9 cellular contexts compared by ENCODE assay signal in the genomic region with DNA sequence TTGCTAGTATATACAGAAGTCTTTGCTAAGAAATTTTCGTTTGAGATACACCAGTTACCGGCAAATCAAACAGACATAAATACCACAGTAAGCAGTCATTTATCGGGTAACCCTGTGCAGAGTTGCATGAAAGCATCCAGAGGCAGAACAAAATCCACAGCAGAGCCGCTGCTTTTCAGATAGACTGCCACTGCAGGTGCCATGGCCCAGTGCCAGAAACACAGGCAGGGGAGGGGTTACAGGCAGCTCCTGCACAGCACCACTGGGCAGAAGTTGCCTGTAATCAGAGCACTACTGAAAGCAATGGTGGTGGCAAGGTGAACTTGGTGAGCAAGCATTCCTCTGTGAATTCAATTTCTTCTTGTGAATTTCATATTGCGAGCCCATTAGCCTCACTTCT.
A peak's percentile ranks its signal among the peaks of the same experiment; 100 is the strongest.
DNase-seq lines count a peak whose midpoint lies in the region; ATAC-seq lines count a peak whose summit lies in the region.
"Had no signal": no experiment of that assay in that cellular context is flagged by ENCODE, and none has a peak within 500 bp of the region (broad histone marks: within the 10 kb centered on the region; RNA-seq: fewer than 3 reads in every experiment).

No MANE protein-coding gene starts in this region.

- no peak overlapping the region for H3K4me3 ChIP-seq in aorta (ENCODE audit: low read length in 2 of 2)

- DNase-seq in activated naive CD4-positive, alpha-beta T cell treated with anti-CD3 and anti-CD28 coated beads for 36 hours: peak; percentile 23
- DNase-seq in activated naive CD4-positive, alpha-beta T cell treated with Interleukin-2 at 50 U/mL for 16 hours: no peak
- DNase-seq in NCI-H774 (lab: John Stamatoyannopoulos, UW) (peak; percentile 53), inferior parietal cortex (ENCODE audit: extremely low spot score) (peak; percentile 17), putamen (ENCODE audit: low spot score) (no peak), aorta (no peak)
- DNase-seq: CD4-positive, CD25-positive, alpha-beta regulatory T cell had no signal

- no peaks in the 10 kb centered on the region for H3K4me1 Mint-ChIP-seq in activated naive CD4-positive, alpha-beta T cell treated with anti-CD3 and anti-CD28 coated beads for 36 hours (ENCODE audit: low read depth)

- no peaks in the 10 kb centered on the region for H3K9me3 Mint-ChIP-seq in activated naive CD4-positive, alpha-beta T cell treated with anti-CD3 and anti-CD28 coated beads for 36 hours
- H3K9me3 Mint-ChIP-seq: CD4-positive, CD25-positive, alpha-beta regulatory T cell had no signal

- no peak overlapping the region for H3K27ac Mint-ChIP-seq in activated naive CD4-positive, alpha-beta T cell treated with anti-CD3 and anti-CD28 coated beads for 36 hours

- H3K4me3 Mint-ChIP-seq in activated naive CD4-positive, alpha-beta T cell treated with anti-CD3 and anti-CD28 coated beads for 36 hours: no peak overlapping the region
- H3K4me3 Mint-ChIP-seq: CD4-positive, CD25-positive, alpha-beta regulatory T cell had no signal

- H3K27me3 Mint-ChIP-seq in activated naive CD4-positive, alpha-beta T cell treated with anti-CD3 and anti-CD28 coated beads for 36 hours (ENCODE audit: low read depth): no peaks in the 10 kb centered on the region
- H3K27me3 Mint-ChIP-seq: CD4-positive, CD25-positive, alpha-beta regulatory T cell had no signal

- H3K4me1 ChIP-seq in aorta (ENCODE audit: control insufficient read depth in 1 of 2, insufficient read depth in 2 of 2, low read length in 2 of 2): no peaks in the 10 kb centered on the region

- no peaks in the 10 kb centered on the region for H3K36me3 ChIP-seq in aorta (ENCODE audit: control insufficient read depth in 1 of 2, insufficient read depth in 2 of 2, low read length in 1 of 2)

- ATAC-seq in HG03175 (IDR thresholded peaks at IDR 0.05; ENCODE audit: unreplicated experiment): peak; percentile 57
- ATAC-seq in HG03520 (IDR thresholded peaks at IDR 0.05; ENCODE audit: unreplicated experiment): no peak
- no peak for ATAC-seq in aorta (ENCODE audit: low FRiP score)

- 74% methylated on average over 5 of the region's 5 CpGs for WGBS in aorta, 2 donors

- CTCF ChIA-PET in activated naive CD4-positive, alpha-beta T cell treated with anti-CD3 and anti-CD28 coated beads for 36 hours (lab: Charles Lee): no interaction called here

- intact Hi-C loops in activated naive CD4-positive, alpha-beta T cell treated with anti-CD3 and anti-CD28 coated beads for 36 hours (cut with micrococcal nuclease): no loop called here
- intact Hi-C loops in aorta (cut with DNase I): no loop called here

- H3K27ac ChIP-seq in aorta (ENCODE audit: low read depth in 1 of 2, low read length in 2 of 2): no peak overlapping the region

- H3K9me3 ChIP-seq in aorta (ENCODE audit: control insufficient read depth, low read length): no peaks in the 10 kb centered on the region

- no peaks in the 10 kb centered on the region for H3K27me3 ChIP-seq in aorta (ENCODE audit: control insufficient read depth in 1 of 2, insufficient read depth in 2 of 2, low read length in 1 of 2)

- H3K36me3 Mint-ChIP-seq in activated naive CD4-positive, alpha-beta T cell treated with anti-CD3 and anti-CD28 coated beads for 36 hours (ENCODE audit: low read depth): peaks cover 24% of the 10 kb centered on the region

Comparison
In these comparisons a context has a peak if more than half of its experiments do, and no peak if none do; other contexts are left out.
1. DNase-seq: peak in activated naive CD4-positive, alpha-beta T cell treated with anti-CD3 and anti-CD28 coated beads for 36 hours (single experiment), NCI-H774 (single experiment) and inferior parietal cortex (single experiment); none in activated naive CD4-positive, alpha-beta T cell treated with Interleukin-2 at 50 U/mL for 16 hours (single experiment), putamen (single experiment) and aorta (0 of 2).